1 cellular context compared by ENCODE assay signal in genomic region chr1:113935176-113935575, GRCh38.
TF ChIP-seq lines count a peak whose summit lies in the region.

No MANE protein-coding gene starts in this region.

TF ChIP-seq in SK-N-SH, 30 proteins besides CTCF, POLR2A, EP300 and RAD21 (continued from another document):
- TF ChIP-seq USF1 (IDR thresholded peaks at IDR 0.05; ENCODE audit: borderline replicate concordance, low read depth) (no peak), NFIC (IDR thresholded peaks at IDR 0.05; ENCODE audit: borderline replicate concordance) (no peak), GABPA (IDR thresholded peaks at IDR 0.05; ENCODE audit: low read depth) (no peak), RFX5 (IDR thresholded peaks at IDR 0.05; ENCODE audit: low read length) (no peak), RCOR1 (IDR thresholded peaks at IDR 0.05; ENCODE audit: low read length) (no peak), ELF1 (IDR thresholded peaks at IDR 0.05) (no peak), REST (IDR thresholded peaks at IDR 0.05; ENCODE audit: low read depth, low read length) (no peak), USF2 (IDR thresholded peaks at IDR 0.05; ENCODE audit: borderline replicate concordance, low read depth, low read length) (no peak)
